In genomic region chr5:158599132-158599531, GRCh38 we compare ENCODE assay signal across 19 cellular contexts.
A peak's percentile ranks its signal among the peaks of the same experiment; 100 is the strongest.
DNase-seq lines count a peak whose midpoint lies in the region; ATAC-seq and TF ChIP-seq lines count a peak whose summit lies in the region.
"Had no signal": no experiment of that assay in that cellular context is flagged by ENCODE, and none has a peak within 500 bp of the region (broad histone marks: within the 10 kb centered on the region; RNA-seq: fewer than 3 reads in every experiment).

No MANE protein-coding gene starts in this region.

- no peaks in the 10 kb centered on the region for H3K9me3 ChIP-seq in DOHH2 (ENCODE audit: control insufficient read depth, insufficient read depth, low read length)
- H3K9me3 ChIP-seq: esophagus muscularis mucosa, ovary had no signal

- no peaks in the 10 kb centered on the region for H3K9me2 ChIP-seq in DOHH2 (replicated peaks; ENCODE audit: control insufficient read depth, low read length)

- no peak for ATAC-seq in activated T-cell treated with anti-CD3 and anti-CD28 coated beads, Interleukin-2, amount 50 U/mL, for 4 hours
- ATAC-seq in HG03280 (IDR thresholded peaks at IDR 0.05; ENCODE audit: unreplicated experiment): no peak
- ATAC-seq: activated T-helper 17 cell treated with anti-CD3 and anti-CD28 coated beads, Interleukin-2, amount 50 U/mL, for 72 hours had no signal

- no peaks in the 10 kb centered on the region for H3K79me2 ChIP-seq in DOHH2 (ENCODE audit: control insufficient read depth, low read length)

- H3K27ac Mint-ChIP-seq in nephron: peak overlapping the region in 2 of 3 experiments; percentile 34 to 61
- H3K27ac Mint-ChIP-seq: activated T-helper 17 cell treated with anti-CD3 and anti-CD28 coated beads, Interleukin-2, amount 50 U/mL, for 72 hours; CD14-positive monocyte had no signal

- H3K4me3 Mint-ChIP-seq in nephron: no peak overlapping the region
- H3K4me3 Mint-ChIP-seq in activated T-cell treated with anti-CD3 and anti-CD28 coated beads, Interleukin-2, amount 50 U/mL, for 4 hours: no peak overlapping the region
- H3K4me3 Mint-ChIP-seq: activated T-helper 17 cell treated with anti-CD3 and anti-CD28 coated beads, Interleukin-2, amount 50 U/mL, for 72 hours; CD14-positive monocyte had no signal

- peaks cover 6% of the 10 kb centered on the region for H3K4me1 Mint-ChIP-seq in nephron
- H3K4me1 Mint-ChIP-seq in activated T-cell treated with anti-CD3 and anti-CD28 coated beads, Interleukin-2, amount 50 U/mL, for 4 hours (ENCODE audit: low read depth): no peaks in the 10 kb centered on the region
- H3K4me1 Mint-ChIP-seq: activated T-helper 17 cell treated with anti-CD3 and anti-CD28 coated beads, Interleukin-2, amount 50 U/mL, for 72 hours had no signal

- no peaks in the 10 kb centered on the region for H3F3A ChIP-seq in DOHH2 (ENCODE audit: control insufficient read depth, insufficient read depth)

- H3K4me2 ChIP-seq in DOHH2 (ENCODE audit: low read length): peak overlapping the region; percentile 6; the same call in 1 of the 2 replicates
- H3K4me2 ChIP-seq: PC-9 had no signal

- H3K4me3 ChIP-seq in DOHH2 (ENCODE audit: low read length) (no peak overlapping the region), fibroblast of mammary gland (ENCODE audit: control insufficient read depth, low read depth, low read length) (no peak overlapping the region)
- H3K4me3 ChIP-seq: esophagus muscularis mucosa, ovary, PC-9 had no signal

- H3K4me1 ChIP-seq in DOHH2 (ENCODE audit: control insufficient read depth, low read length): peaks cover 22% of the 10 kb centered on the region
- H3K4me1 ChIP-seq: esophagus muscularis mucosa had no signal

- no peaks in the 10 kb centered on the region for H3K27me3 ChIP-seq in DOHH2 (ENCODE audit: control insufficient read depth, low read length)
- H3K27me3 ChIP-seq: esophagus muscularis mucosa, ovary had no signal

- H3K27me3 Mint-ChIP-seq in nephron (ENCODE audit: low read depth): no peaks in the 10 kb centered on the region
- H3K27me3 Mint-ChIP-seq in activated T-cell treated with anti-CD3 and anti-CD28 coated beads, Interleukin-2, amount 50 U/mL, for 4 hours (ENCODE audit: low read depth): no peaks in the 10 kb centered on the region

- H3K9me3 Mint-ChIP-seq in nephron: peaks cover 2% of the 10 kb centered on the region
- H3K9me3 Mint-ChIP-seq in activated T-cell treated with anti-CD3 and anti-CD28 coated beads, Interleukin-2, amount 50 U/mL, for 4 hours: no peaks in the 10 kb centered on the region

- no peaks in the 10 kb centered on the region for H4K20me1 ChIP-seq in DOHH2 (ENCODE audit: control insufficient read depth, insufficient read depth, low read depth, low read length)

- H3K36me3 ChIP-seq in DOHH2 (ENCODE audit: control insufficient read depth, low read length): no peaks in the 10 kb centered on the region
- H3K36me3 ChIP-seq: esophagus muscularis mucosa, ovary had no signal

- H3K27ac ChIP-seq in DOHH2 (ENCODE audit: low read depth, low read length): no peak overlapping the region
- H3K27ac ChIP-seq: esophagus muscularis mucosa, ovary, PC-9, VCaP had no signal

- DNase-seq in NCI-H226: peak; percentile 5
- DNase-seq in fibroblast of mammary gland (ENCODE audit: low read depth): peak; percentile 41
- DNase-seq in HPDE6-E6E7 (ENCODE audit: extremely low spot score): no peak
- DNase-seq in activated T-cell treated with anti-CD3 and anti-CD28 coated beads, Interleukin-2, amount 50 U/mL, for 4 hours: no peak
- DNase-seq in stimulated activated CD4-positive, alpha-beta T cell treated with anti-CD3 and anti-CD28 coated beads, Interleukin-4, amount 100 ng/mL, for 4 hours: no peak
- DNase-seq: cortex of kidney; NCI-H2029 treated with DMSO at 0.1 percent for 48 hours; NCI-H526 treated with DMSO at 0.1 percent for 48 hours; ovary; PC-9; stimulated activated CD4-positive, alpha-beta T cell treated with anti-CD3 and anti-CD28 coated beads, Interleukin-12 subunit alpha, Interleukin-12 subunit beta, amount 100 ng/mL, for 4 hours; SW 1271 had no signal

- TF ChIP-seq CTCF in DOHH2 (IDR thresholded peaks at IDR 0.05; ENCODE audit: low read depth, low read length, poor library complexity, severe bottlenecking) (no peak), fibroblast of mammary gland (conservative IDR thresholded peaks at IDR 0.05; ENCODE audit: control insufficient read depth, insufficient read depth, low read depth, low read length) (no peak), nephron (IDR thresholded peaks at IDR 0.05; ENCODE audit: unreplicated experiment in 3 of 3) (no peak)

- no peaks in the 10 kb centered on the region for H3K36me3 Mint-ChIP-seq in nephron (ENCODE audit: low read depth)
- no peaks in the 10 kb centered on the region for H3K36me3 Mint-ChIP-seq in activated T-cell treated with anti-CD3 and anti-CD28 coated beads, Interleukin-2, amount 50 U/mL, for 4 hours (ENCODE audit: insufficient read depth)
- H3K36me3 Mint-ChIP-seq: CD14-positive monocyte had no signal

Comparison
In these comparisons a context has a peak if more than half of its experiments do, and no peak if none do; other contexts are left out.
1. DNase-seq: peak in NCI-H226 (single experiment) and fibroblast of mammary gland (single experiment); none in HPDE6-E6E7 (single experiment), activated T-cell treated with anti-CD3 and anti-CD28 coated beads, Interleukin-2, amount 50 U/mL, for 4 hours (single experiment) and stimulated activated CD4-positive, alpha-beta T cell treated with anti-CD3 and anti-CD28 coated beads, Interleukin-4, amount 100 ng/mL, for 4 hours (0 of 2).